Comparison of ENCODE assay signal across 17 cellular contexts in the genomic region with DNA sequence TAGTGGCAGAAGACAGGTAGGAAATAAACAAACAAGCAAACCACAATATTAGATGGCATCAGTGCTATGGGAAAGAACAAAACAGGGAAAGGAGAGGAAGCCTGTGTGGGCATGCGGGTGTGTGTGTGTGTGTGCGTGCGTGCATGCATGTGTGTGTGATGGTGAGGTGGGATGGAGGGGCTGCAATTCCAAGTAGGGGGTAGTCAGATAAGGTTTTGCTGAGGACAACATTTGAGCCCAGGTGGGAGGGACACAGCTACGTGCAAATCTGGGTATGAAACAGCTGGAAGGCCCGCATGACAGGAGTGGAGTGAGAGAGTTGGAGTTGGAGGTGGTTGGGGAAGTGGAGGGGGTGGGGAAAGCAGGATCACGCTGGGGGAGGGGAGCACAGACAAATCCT.
A peak's percentile ranks its signal among the peaks of the same experiment; 100 is the strongest.
DNase-seq lines count a peak whose midpoint lies in the region; ATAC-seq and TF ChIP-seq lines count a peak whose summit lies in the region.
"Had no signal": no experiment of that assay in that cellular context is flagged by ENCODE, and none has a peak within 500 bp of the region (broad histone marks: within the 10 kb centered on the region; RNA-seq: fewer than 3 reads in every experiment).

No MANE protein-coding gene starts in this region.

- H4K20me1 ChIP-seq in GM23338 (replicated peaks; ENCODE audit: insufficient read depth) (no peaks in the 10 kb centered on the region), neural progenitor cell (ENCODE audit: low read depth) (no peaks in the 10 kb centered on the region)
- H4K20me1 ChIP-seq: BLaER1 had no signal

- no peak overlapping the region for H3K4me3 ChIP-seq in GM23338
- peak overlapping the region; percentile 26 for H3K4me3 ChIP-seq in iPS-15b (ENCODE audit: low read depth, low read length)
- no peak overlapping the region for H3K4me3 ChIP-seq in neural progenitor cell
- no peak overlapping the region for H3K4me3 ChIP-seq in coronary artery
- no peak overlapping the region for H3K4me3 ChIP-seq in upper lobe of right lung
- H3K4me3 ChIP-seq: BLaER1, HAP-1 had no signal

- CTCF ChIA-PET in WTC11 (lab: Charles Lee), result interaction anchor here (1.2 kb wide), 1 partner anchor 60 kb away, joined by 4 read pairs; no protein-coding TSS in a partner anchor

- H3K36me3 ChIP-seq in GM23338 (ENCODE audit: insufficient read depth), result no peaks in the 10 kb centered on the region
- no peaks in the 10 kb centered on the region for H3K36me3 ChIP-seq in iPS-15b (ENCODE audit: control insufficient read depth, insufficient read depth, low read length)
- no peaks in the 10 kb centered on the region for H3K36me3 ChIP-seq in neural progenitor cell
- no peaks in the 10 kb centered on the region for H3K36me3 ChIP-seq in upper lobe of right lung
- H3K36me3 ChIP-seq: BLaER1, HAP-1 had no signal

- H3K27ac Mint-ChIP-seq in GM23338 (no peak overlapping the region), WTC11 (no peak overlapping the region), neural progenitor cell (no peak overlapping the region)
- H3K27ac Mint-ChIP-seq: CD8-positive, alpha-beta T cell had no signal

- H3K79me2 ChIP-seq in GM23338 (replicated peaks; ENCODE audit: insufficient read depth) (no peaks in the 10 kb centered on the region), neural progenitor cell (ENCODE audit: low read depth) (no peaks in the 10 kb centered on the region)

- ATAC-seq in GM23338 (peak; percentile 58), WTC11 (peak; percentile 45), upper lobe of right lung (no peak)
- ATAC-seq: CD8-positive, alpha-beta T cell; HepG2 had no signal

- DNase-seq in GM23338 (ENCODE audit: low spot score) (no peak), WTC11 (ENCODE audit: low spot score) (no peak), neural progenitor cell (ENCODE audit: low spot score) (no peak), NOMO-1 (lab: John Stamatoyannopoulos, UW; ENCODE audit: unreplicated experiment in 2 of 2) (no peak), coronary artery (ENCODE audit: low spot score) (no peak), upper lobe of right lung (no peak), MV-4-11 (lab: John Stamatoyannopoulos, UW) (no peak)
- DNase-seq: 8988T; Calu3; CD8-positive, alpha-beta T cell; DMS79 treated with DMSO at 0.1 percent for 48 hours; GF-D8 had no signal

- H3K4me1 Mint-ChIP-seq in GM23338 (peaks cover 17% of the 10 kb centered on the region), WTC11 (peaks cover 30% of the 10 kb centered on the region), neural progenitor cell (peaks cover 8% of the 10 kb centered on the region)

- H3K27me3 Mint-ChIP-seq in GM23338 (ENCODE audit: insufficient read depth, low read depth, poor library complexity) (peaks cover 21% of the 10 kb centered on the region), WTC11 (ENCODE audit: low read depth) (no peaks in the 10 kb centered on the region), neural progenitor cell (ENCODE audit: insufficient read depth, low read depth) (peaks cover 9% of the 10 kb centered on the region)
- H3K27me3 Mint-ChIP-seq: IgD-negative memory B cell had no signal

- H3K27ac ChIP-seq in GM23338 (ENCODE audit: low read depth) (no peak overlapping the region), neural progenitor cell (no peak overlapping the region), coronary artery (no peak overlapping the region), upper lobe of right lung (no peak overlapping the region)
- H3K27ac ChIP-seq: BLaER1 had no signal

- H3K27me3 ChIP-seq in GM23338 (ENCODE audit: insufficient read depth) (no peaks in the 10 kb centered on the region), iPS-15b (ENCODE audit: control insufficient read depth, insufficient read depth, low read length) (no peaks in the 10 kb centered on the region), neural progenitor cell (no peaks in the 10 kb centered on the region), upper lobe of right lung (no peaks in the 10 kb centered on the region)
- H3K27me3 ChIP-seq: BLaER1 had no signal

- H3K9ac ChIP-seq in iPS-15b (ENCODE audit: low read depth, low read length) (no peak overlapping the region), neural progenitor cell (no peak overlapping the region)
- H3K9ac ChIP-seq: BLaER1 had no signal

- H3K4me2 ChIP-seq in GM23338, result no peak overlapping the region
- H3K4me2 ChIP-seq in neural progenitor cell, result no peak overlapping the region
- H3K4me2 ChIP-seq: BLaER1 had no signal

- H3K4me3 Mint-ChIP-seq in GM23338 (no peak overlapping the region), WTC11 (no peak overlapping the region), neural progenitor cell (no peak overlapping the region)
- H3K4me3 Mint-ChIP-seq: CD8-positive, alpha-beta T cell had no signal

- H3K36me3 Mint-ChIP-seq in GM23338 (ENCODE audit: low read depth), result no peaks in the 10 kb centered on the region
- H3K36me3 Mint-ChIP-seq in WTC11, result no peaks in the 10 kb centered on the region
- H3K36me3 Mint-ChIP-seq in neural progenitor cell, result no peaks in the 10 kb centered on the region
- H3K36me3 Mint-ChIP-seq: CD8-positive, alpha-beta T cell; IgD-negative memory B cell had no signal

- intact Hi-C loops in upper lobe of right lung (cut with DNase I), result no loop called here

- H3K9me3 Mint-ChIP-seq in GM23338, result peaks cover 5% of the 10 kb centered on the region; the same call in 2 of the 3 replicates
- peaks cover 6% of the 10 kb centered on the region; the same call in 1 of the 2 replicates for H3K9me3 Mint-ChIP-seq in WTC11
- H3K9me3 Mint-ChIP-seq in neural progenitor cell, result no peaks in the 10 kb centered on the region
- H3K9me3 Mint-ChIP-seq: CD8-positive, alpha-beta T cell had no signal

- H3K4me1 ChIP-seq in GM23338 (ENCODE audit: insufficient read depth), result no peaks in the 10 kb centered on the region
- peaks cover 7% of the 10 kb centered on the region for H3K4me1 ChIP-seq in iPS-15b (ENCODE audit: control insufficient read depth, insufficient read depth, low read length)
- H3K4me1 ChIP-seq in neural progenitor cell, result no peaks in the 10 kb centered on the region
- no peaks in the 10 kb centered on the region for H3K4me1 ChIP-seq in upper lobe of right lung

- H3K9me2 ChIP-seq in GM23338 (ENCODE audit: insufficient read depth), result no peaks in the 10 kb centered on the region; the same call in 1 of the 2 replicates

- H3F3A ChIP-seq in GM23338 (replicated peaks; ENCODE audit: low read depth) (no peaks in the 10 kb centered on the region), neural progenitor cell (ENCODE audit: low read depth) (peaks cover 2% of the 10 kb centered on the region)

- H3K9me3 ChIP-seq in iPS-15b (ENCODE audit: control insufficient read depth, insufficient read depth, low read length), result no peaks in the 10 kb centered on the region
- no peaks in the 10 kb centered on the region for H3K9me3 ChIP-seq in neural progenitor cell (ENCODE audit: low read depth)
- no peaks in the 10 kb centered on the region for H3K9me3 ChIP-seq in upper lobe of right lung
- H3K9me3 ChIP-seq: BLaER1 had no signal

- POLR2A ChIA-PET in WTC11 (lab: Charles Lee), result no interaction called here

- peak overlapping the region; percentile 91; the same call in 1 of the 2 replicates for H2AFZ ChIP-seq in GM23338
- peak overlapping the region; percentile 45 for H2AFZ ChIP-seq in neural progenitor cell (replicated peaks)

- no peak for TF ChIP-seq CTCF in GM23338 (conservative IDR thresholded peaks at IDR 0.05; ENCODE audit: low read depth in 2 of 2)
- TF ChIP-seq CTCF in WTC11 (IDR thresholded peaks at IDR 0.05), result no peak
- no peak for TF ChIP-seq CTCF in neural progenitor cell (IDR thresholded peaks at IDR 0.05)
- TF ChIP-seq CTCF in coronary artery (IDR thresholded peaks at IDR 0.05), result no peak
- no peak for TF ChIP-seq CTCF in upper lobe of right lung (IDR thresholded peaks at IDR 0.05)

TF ChIP-seq in GM23338, 12 proteins besides CTCF, POLR2A, EP300 and RAD21 (continues in another document):
- TF ChIP-seq NANOG (IDR thresholded peaks at IDR 0.05; ENCODE audit: borderline replicate concordance), result no peak
- TF ChIP-seq JUNB (IDR thresholded peaks at IDR 0.05; ENCODE audit: unreplicated experiment), result no peak
- no peak for TF ChIP-seq EZH2phosphoT487 (IDR thresholded peaks at IDR 0.05; ENCODE audit: unreplicated experiment)

TF ChIP-seq in WTC11, 78 proteins besides CTCF, POLR2A, EP300 and RAD21 (continues in another document):
- no peak for TF ChIP-seq ZNF121 (CRISPR knock-in tag; IDR thresholded peaks at IDR 0.05)
- no peak for TF ChIP-seq KAT7 (CRISPR knock-in tag; IDR thresholded peaks at IDR 0.05; ENCODE audit: borderline replicate concordance)
- no peak for TF ChIP-seq ZMAT4 (CRISPR knock-in tag; IDR thresholded peaks at IDR 0.05)
- TF ChIP-seq, protein P1, sequence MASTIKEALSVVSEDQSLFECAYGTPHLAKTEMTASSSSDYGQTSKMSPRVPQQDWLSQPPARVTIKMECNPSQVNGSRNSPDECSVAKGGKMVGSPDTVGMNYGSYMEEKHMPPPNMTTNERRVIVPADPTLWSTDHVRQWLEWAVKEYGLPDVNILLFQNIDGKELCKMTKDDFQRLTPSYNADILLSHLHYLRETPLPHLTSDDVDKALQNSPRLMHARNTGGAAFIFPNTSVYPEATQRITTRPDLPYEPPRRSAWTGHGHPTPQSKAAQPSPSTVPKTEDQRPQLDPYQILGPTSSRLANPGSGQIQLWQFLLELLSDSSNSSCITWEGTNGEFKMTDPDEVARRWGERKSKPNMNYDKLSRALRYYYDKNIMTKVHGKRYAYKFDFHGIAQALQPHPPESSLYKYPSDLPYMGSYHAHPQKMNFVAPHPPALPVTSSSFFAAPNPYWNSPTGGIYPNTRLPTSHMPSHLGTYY (CRISPR knock-in tag; IDR thresholded peaks at IDR 0.05), result no peak
